In the genomic region with DNA sequence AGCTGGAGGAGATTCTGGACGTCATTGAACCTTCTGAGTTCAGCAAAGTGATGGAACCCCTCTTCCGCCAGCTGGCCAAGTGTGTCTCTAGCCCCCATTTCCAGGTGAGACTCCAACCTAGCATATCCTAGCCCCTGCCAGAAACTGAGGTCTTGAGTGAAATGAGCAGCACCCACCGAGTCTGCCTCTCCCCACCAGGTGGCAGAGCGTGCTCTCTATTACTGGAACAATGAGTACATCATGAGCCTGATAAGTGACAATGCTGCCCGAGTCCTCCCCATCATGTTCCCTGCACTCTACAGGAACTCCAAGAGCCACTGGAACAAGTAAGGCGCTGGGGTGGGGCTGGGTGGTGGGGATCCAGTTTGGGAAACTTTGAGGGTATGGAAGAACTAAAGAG, we compare ENCODE assay signal across 8 cellular contexts. TPM values are rescaled to one million over a fixed set of nuclear protein-coding genes. Genes with fewer than 3 reads are reported as not detected.
DNase-seq lines count a peak whose midpoint lies in the region; ATAC-seq and TF ChIP-seq lines count a peak whose summit lies in the region.

No MANE protein-coding gene starts in this region.

- DNase-seq in DMS 273 (lab: John Stamatoyannopoulos, UW; ENCODE audit: unreplicated experiment) (peak; percentile 71), DMS 273 treated with DMSO at 0.1 percent for 48 hours (lab: John Stamatoyannopoulos, UW) (no peak), MG63 (peak; percentile 18), glutamatergic neuron (peak; percentile 53), thoracic aorta (ENCODE audit: low spot score) (no peak)
- peak; percentile 23 to 49 for DNase-seq in activated CD4-positive, alpha-beta T cell treated with anti-CD3 and anti-CD28 coated beads, Interleukin-2, amount 50 U/mL, for 48 hours

- H3K9me3 Mint-ChIP-seq in glutamatergic neuron (ENCODE audit: unreplicated experiment): peaks cover 5% of the 10 kb centered on the region

- peaks cover 11% of the 10 kb centered on the region for H3K36me3 ChIP-seq in MG63
- H3K36me3 ChIP-seq in thoracic aorta: peaks cover 34% of the 10 kb centered on the region

- H3K9me3 ChIP-seq in MG63 (no peaks in the 10 kb centered on the region), thoracic aorta (no peaks in the 10 kb centered on the region)

- no peak overlapping the region for H3K4me3 Mint-ChIP-seq in glutamatergic neuron (ENCODE audit: unreplicated experiment)

- H3K27ac ChIP-seq in thoracic aorta: no peak overlapping the region

- H3K4me3 ChIP-seq in MG63: no peak overlapping the region
- no peak overlapping the region for H3K4me3 ChIP-seq in thoracic aorta

- ATAC-seq in thoracic aorta (ENCODE audit: insufficient number of reproducible peaks, low FRiP score, low read depth) (no peak), HG03095 (IDR thresholded peaks at IDR 0.05; ENCODE audit: unreplicated experiment) (no peak), HG03342 (IDR thresholded peaks at IDR 0.05; ENCODE audit: unreplicated experiment) (no peak)

- no peaks in the 10 kb centered on the region for H3K36me3 Mint-ChIP-seq in glutamatergic neuron (ENCODE audit: unreplicated experiment)

- TF ChIP-seq CTCF in glutamatergic neuron (IDR thresholded peaks at IDR 0.05; ENCODE audit: partially characterized antibody, unreplicated experiment) (peak; percentile 18), thoracic aorta (IDR thresholded peaks at IDR 0.05) (peak; percentile 26)

- peaks cover 7 to 14% of the 10 kb centered on the region in 2 donors for H3K4me1 ChIP-seq in thoracic aorta (ENCODE audit: control insufficient read depth in 1 of 2, low read depth in 2 of 2)

- H3K27ac Mint-ChIP-seq in glutamatergic neuron (ENCODE audit: unreplicated experiment): no peak overlapping the region

- peaks cover 7% of the 10 kb centered on the region for H3K4me1 Mint-ChIP-seq in glutamatergic neuron (ENCODE audit: low read depth, unreplicated experiment)

- peaks cover 8% of the 10 kb centered on the region for H3K27me3 Mint-ChIP-seq in glutamatergic neuron (ENCODE audit: unreplicated experiment)

- no peaks in the 10 kb centered on the region for H3K27me3 ChIP-seq in MG63
- no peaks in the 10 kb centered on the region for H3K27me3 ChIP-seq in thoracic aorta (replicated peaks; ENCODE audit: insufficient read depth)

RNA-seq across cellular contexts. Expression of a gene that starts 4.6 kb away (rescaled TPM):
- 62.9 and 75.6 TPM in 2 replicates for total RNA-seq in MG63 (2014; rRNA removed; shearing (Covaris generic); ENCODE audit: low replicate concordance)
- 42.7 TPM for total RNA-seq in glutamatergic neuron (ENCODE audit: unreplicated experiment)
- 10 to 100 TPM; 41.2 to 49.6 TPM for total RNA-seq in thoracic aorta

RNA-seq across cellular contexts. Expression of a gene that starts 4.9 kb away (rescaled TPM):
- total RNA-seq in MG63 (2014; rRNA removed; shearing (Covaris generic); ENCODE audit: low replicate concordance): 34.4 and 51.7 TPM in 2 replicates
- total RNA-seq in glutamatergic neuron (ENCODE audit: unreplicated experiment): 119 TPM
- total RNA-seq in thoracic aorta: 100 to 1,000 TPM in 1 of 2 donors, 10 to 100 TPM in 1; 87.3 to 105 TPM

RNA-seq across cellular contexts. Expression of a gene that starts 12.3 kb away (rescaled TPM):
- 45.4 and 73.7 TPM in 2 replicates for total RNA-seq in MG63 (2014; rRNA removed; shearing (Covaris generic); ENCODE audit: low replicate concordance)
- 109 TPM for total RNA-seq in glutamatergic neuron (ENCODE audit: unreplicated experiment)
- total RNA-seq in thoracic aorta: 10 to 100 TPM; 61.6 to 76.2 TPM

RNA-seq across cellular contexts. Expression of a gene that starts 24.8 kb away (rescaled TPM):
- total RNA-seq in MG63 (2014; rRNA removed; shearing (Covaris generic); ENCODE audit: low replicate concordance): 27.4 and 37.3 TPM in 2 replicates
- total RNA-seq in glutamatergic neuron (ENCODE audit: unreplicated experiment) (59.1 TPM), thoracic aorta (10 to 100 TPM; 20.1 to 37.1 TPM)

RNA-seq across cellular contexts. Expression of a gene that starts 30.1 kb away (rescaled TPM):
- total RNA-seq in MG63 (2014; rRNA removed; shearing (Covaris generic); ENCODE audit: low replicate concordance): 17.7 and 33.5 TPM in 2 replicates
- total RNA-seq in glutamatergic neuron (ENCODE audit: unreplicated experiment) (13.8 TPM), thoracic aorta (10 to 100 TPM in 1 of 2 donors, 1 to 10 TPM in 1; 6.8 to 34.3 TPM)

Comparison
In these comparisons a context has a peak if more than half of its experiments do, and no peak if none do; other contexts are left out.
1. DNase-seq: peak in DMS 273 (single experiment), MG63 (single experiment), activated CD4-positive, alpha-beta T cell treated with anti-CD3 and anti-CD28 coated beads, Interleukin-2, amount 50 U/mL, for 48 hours (2 of 2) and glutamatergic neuron (single experiment); none in DMS 273 treated with DMSO at 0.1 percent for 48 hours (single experiment) and thoracic aorta (single experiment).